In the genomic region with DNA sequence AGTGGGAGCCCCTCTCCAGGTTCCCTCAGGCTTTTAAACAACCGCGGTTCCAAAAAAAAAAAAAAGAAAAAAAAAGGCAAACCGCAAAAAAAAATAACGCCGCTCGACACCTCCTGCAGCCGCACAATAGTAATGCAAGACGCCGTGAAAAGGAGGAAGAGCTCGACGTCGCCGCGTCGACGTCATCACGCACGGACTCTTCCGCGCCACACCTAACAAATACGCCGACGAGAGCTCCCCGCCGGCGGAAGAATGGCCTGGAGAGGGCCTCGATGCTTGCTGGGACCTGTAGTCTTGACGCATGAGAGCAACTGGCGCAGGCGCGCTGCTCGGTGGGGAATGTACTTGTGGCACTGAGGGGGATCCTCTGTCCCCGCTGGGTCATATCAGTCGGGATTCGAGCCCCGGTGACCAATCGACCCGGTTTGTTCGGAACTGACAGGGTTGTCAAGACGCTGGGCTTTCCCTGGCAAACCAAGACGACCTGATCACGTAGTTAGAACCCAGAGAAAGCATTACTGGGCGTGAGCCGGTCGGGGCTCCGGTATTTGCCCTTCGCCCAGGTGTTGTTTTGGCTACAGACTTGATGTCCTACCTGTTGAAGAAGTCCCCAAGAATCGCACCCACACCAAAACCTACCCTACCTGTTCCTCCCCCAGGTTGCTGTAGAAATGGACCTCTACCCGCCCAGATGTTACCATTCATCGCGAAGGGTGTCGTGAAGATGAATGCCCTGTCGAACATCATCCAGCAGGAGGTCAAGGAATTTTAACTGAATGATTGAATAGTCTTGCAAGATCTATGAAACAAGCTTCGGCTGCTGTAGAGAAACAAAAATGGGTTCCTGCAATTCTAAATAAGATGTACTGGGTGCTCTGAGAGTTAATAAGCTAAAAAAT, we compare ENCODE assay signal across 8 cellular contexts. TPM values are rescaled to one million over a fixed set of nuclear protein-coding genes. Genes with fewer than 3 reads are reported as not detected.
DNase-seq lines count a peak whose midpoint lies in the region; ATAC-seq and TF ChIP-seq lines count a peak whose summit lies in the region.

A gene (minus strand): TSS at position 131 of the 899 bp plus-strand sequence. CDS start 166 bp downstream, outside the sequence.

- peaks cover 4 to 51% (median 38%) of the 10 kb centered on the region in 9 donors for H3K4me1 ChIP-seq in heart right ventricle

- H3K9me3 ChIP-seq in heart right ventricle: no peaks in the 10 kb centered on the region

- DNase-seq in NCI-H1436 treated with DMSO at 0.1 percent for 48 hours (lab: John Stamatoyannopoulos, UW): peak; percentile 95
- DNase-seq in T-helper 1 cell: peak; percentile 93 to 99 (median 95)
- peak; percentile 98 for DNase-seq in amniotic epithelial cell (ENCODE audit: low read depth)
- DNase-seq in heart right ventricle: peak; percentile 97
- DNase-seq in posterior vena cava (ENCODE audit: low spot score): peak; percentile 99
- peak; percentile 98 for DNase-seq in ureter (ENCODE audit: low spot score)

- TF ChIP-seq CTCF in GM12875 (IDR thresholded peaks at IDR 0.05; ENCODE audit: borderline replicate concordance, insufficient read depth, low read depth, low read length) (peak; percentile 27; the same call in 1 of the 2 replicates), heart right ventricle (IDR thresholded peaks at IDR 0.05) (peak in 8 of 9 donors; percentile 11 to 46 (median 37))

- 0% methylated on average over 54 of the region's 54 CpGs for whole genome bisulfite sequencing in heart right ventricle, 2 donors

- H3K4me3 ChIP-seq in GM12875 (ENCODE audit: low read depth, low read length) (peak within 1 kb of the TSS; percentile 82), heart right ventricle (peak within 1 kb of the TSS; percentile 63 to 84 (median 68))

- intact Hi-C loops in heart right ventricle (cut with DNase I): loop anchor here in 3 of 10 donors (2.0 to 10.0 kb wide), 3 partner anchors 48 to 554 kb away; a partner anchor contains a TSS
- intact Hi-C loops in posterior vena cava (cut with DNase I): no loop called here

- H3K27me3 ChIP-seq in heart right ventricle: no peaks in the 10 kb centered on the region

- peak within 1 kb of the TSS; percentile 74 to 98 (median 94) for H3K27ac ChIP-seq in heart right ventricle

- ATAC-seq in HG02840 (IDR thresholded peaks at IDR 0.05; ENCODE audit: low FRiP score, unreplicated experiment) (peak; percentile 98), heart right ventricle (peak; percentile 98 to 99 (median 99))

- H3K36me3 ChIP-seq in heart right ventricle: peaks cover 0 to 16% (median 0%) of the 10 kb centered on the region in 9 donors

RNA-seq across cellular contexts. Expression of the gene that starts here (rescaled TPM):
- total RNA-seq in heart right ventricle: 10 to 100 TPM; 14.0 to 25.3 (median 22.4) TPM
- polyA plus RNA-seq in heart right ventricle: 10 to 100 TPM in 1 of 2 donors, 1 to 10 TPM in 1; 6.8 to 16.5 TPM
- 10 to 100 TPM; 13.9 to 17.5 TPM for total RNA-seq in posterior vena cava
- 34.0 TPM for total RNA-seq in ureter

Comparison
In these comparisons a context has a peak if more than half of its experiments do, and no peak if none do; other contexts are left out.
1. Peak in every context shown above with its lines: DNase-seq, ATAC-seq, H3K4me3 ChIP-seq and H3K27ac ChIP-seq.